1 cellular context compared by ENCODE assay signal in the genomic region with DNA sequence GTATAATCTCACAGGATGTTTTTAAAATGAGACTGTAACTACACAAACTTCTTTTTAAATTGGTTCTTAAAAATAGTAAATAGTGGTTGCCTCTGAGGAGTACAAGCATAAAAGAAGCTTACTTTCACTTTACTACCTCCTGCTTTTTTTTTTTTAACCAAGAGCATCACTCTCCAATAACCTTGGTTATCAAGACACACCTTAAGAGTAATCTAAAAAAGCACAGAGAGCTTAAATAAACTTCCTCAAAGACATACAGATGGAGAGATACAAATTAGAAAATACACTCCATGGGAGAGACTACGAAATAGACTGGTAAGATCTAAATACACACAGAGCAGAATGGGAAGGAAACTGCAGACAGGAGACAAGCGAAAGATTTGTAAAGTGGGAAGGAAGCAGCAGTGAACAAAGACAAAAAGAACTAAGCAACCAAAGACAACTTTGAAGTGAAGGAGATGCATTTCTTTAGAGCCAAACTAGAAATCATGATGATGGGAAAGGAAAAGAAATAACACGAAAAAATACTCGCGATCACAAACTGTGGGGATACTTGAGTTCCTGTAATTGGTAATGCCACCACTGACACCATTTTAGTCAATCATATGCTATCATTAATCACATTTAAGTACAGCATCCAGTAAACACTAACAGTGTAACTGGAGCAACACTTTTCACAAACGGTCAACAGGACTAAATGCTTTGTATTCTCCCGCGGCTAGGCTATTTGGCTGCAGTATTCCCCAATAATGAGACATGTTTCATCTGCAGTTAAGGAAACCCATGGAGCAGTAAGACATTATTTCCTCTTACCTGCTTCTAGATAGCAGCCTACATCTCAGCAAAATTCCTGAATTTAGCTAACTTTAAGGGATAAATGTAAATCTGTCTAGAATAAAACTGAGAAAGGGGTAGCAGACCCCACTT.
TF ChIP-seq lines count a peak whose summit lies in the region.

No MANE protein-coding gene starts in this region.

TF ChIP-seq in endothelial cell of umbilical vein, 7 proteins besides CTCF, POLR2A, EP300 and RAD21:
- no peak for TF ChIP-seq FOS (IDR thresholded peaks at IDR 0.05; ENCODE audit: borderline replicate concordance, insufficient read depth, low read length)
- no peak for TF ChIP-seq EZH2 (IDR thresholded peaks at IDR 0.05; ENCODE audit: borderline replicate concordance, low read depth, low read length, severe bottlenecking)
- no peak for TF ChIP-seq JUN (IDR thresholded peaks at IDR 0.05; ENCODE audit: borderline replicate concordance, insufficient read depth, insufficient read length, low read depth)
- no peak for TF ChIP-seq MYC (IDR thresholded peaks at IDR 0.05; ENCODE audit: low read depth, low read length)
- TF ChIP-seq, protein P1, sequence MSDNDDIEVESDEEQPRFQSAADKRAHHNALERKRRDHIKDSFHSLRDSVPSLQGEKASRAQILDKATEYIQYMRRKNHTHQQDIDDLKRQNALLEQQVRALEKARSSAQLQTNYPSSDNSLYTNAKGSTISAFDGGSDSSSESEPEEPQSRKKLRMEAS (IDR thresholded peaks at IDR 0.05; ENCODE audit: insufficient read depth, insufficient read length): no peak
- TF ChIP-seq POLR2AphosphoS5 (IDR thresholded peaks at IDR 0.05; ENCODE audit: insufficient read depth, low read depth, low read length): no peak
- TF ChIP-seq GATA2 (IDR thresholded peaks at IDR 0.05; ENCODE audit: insufficient read depth, insufficient read length, low read depth, low read length): no peak
